1 cellular context compared by ENCODE assay signal in the genomic region with DNA sequence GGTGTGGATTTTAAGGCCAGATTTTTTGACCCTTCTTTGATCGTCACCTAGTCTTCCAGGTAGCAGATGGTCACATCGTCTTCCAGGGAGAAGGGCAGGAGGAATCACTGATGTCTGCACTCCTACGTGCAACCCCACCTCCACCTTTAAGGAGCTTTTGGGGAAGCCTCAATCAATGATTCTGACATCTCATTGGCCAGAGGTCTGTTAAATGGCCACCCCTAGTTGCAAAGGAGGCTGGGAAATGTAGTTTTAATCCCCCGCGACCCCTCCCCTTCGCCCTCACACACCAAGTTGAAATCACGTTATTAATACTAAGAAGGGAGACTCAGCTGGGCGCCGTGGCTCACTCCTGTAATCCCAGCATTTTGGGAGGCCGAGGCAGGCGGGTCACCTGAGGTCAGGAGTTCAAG.
TF ChIP-seq lines count a peak whose summit lies in the region.

No MANE protein-coding gene starts in this region.

TF ChIP-seq in HepG2, 621 proteins besides CTCF, POLR2A, EP300 and RAD21 (continued from another document and continues in another):
- TF ChIP-seq, protein P1, sequence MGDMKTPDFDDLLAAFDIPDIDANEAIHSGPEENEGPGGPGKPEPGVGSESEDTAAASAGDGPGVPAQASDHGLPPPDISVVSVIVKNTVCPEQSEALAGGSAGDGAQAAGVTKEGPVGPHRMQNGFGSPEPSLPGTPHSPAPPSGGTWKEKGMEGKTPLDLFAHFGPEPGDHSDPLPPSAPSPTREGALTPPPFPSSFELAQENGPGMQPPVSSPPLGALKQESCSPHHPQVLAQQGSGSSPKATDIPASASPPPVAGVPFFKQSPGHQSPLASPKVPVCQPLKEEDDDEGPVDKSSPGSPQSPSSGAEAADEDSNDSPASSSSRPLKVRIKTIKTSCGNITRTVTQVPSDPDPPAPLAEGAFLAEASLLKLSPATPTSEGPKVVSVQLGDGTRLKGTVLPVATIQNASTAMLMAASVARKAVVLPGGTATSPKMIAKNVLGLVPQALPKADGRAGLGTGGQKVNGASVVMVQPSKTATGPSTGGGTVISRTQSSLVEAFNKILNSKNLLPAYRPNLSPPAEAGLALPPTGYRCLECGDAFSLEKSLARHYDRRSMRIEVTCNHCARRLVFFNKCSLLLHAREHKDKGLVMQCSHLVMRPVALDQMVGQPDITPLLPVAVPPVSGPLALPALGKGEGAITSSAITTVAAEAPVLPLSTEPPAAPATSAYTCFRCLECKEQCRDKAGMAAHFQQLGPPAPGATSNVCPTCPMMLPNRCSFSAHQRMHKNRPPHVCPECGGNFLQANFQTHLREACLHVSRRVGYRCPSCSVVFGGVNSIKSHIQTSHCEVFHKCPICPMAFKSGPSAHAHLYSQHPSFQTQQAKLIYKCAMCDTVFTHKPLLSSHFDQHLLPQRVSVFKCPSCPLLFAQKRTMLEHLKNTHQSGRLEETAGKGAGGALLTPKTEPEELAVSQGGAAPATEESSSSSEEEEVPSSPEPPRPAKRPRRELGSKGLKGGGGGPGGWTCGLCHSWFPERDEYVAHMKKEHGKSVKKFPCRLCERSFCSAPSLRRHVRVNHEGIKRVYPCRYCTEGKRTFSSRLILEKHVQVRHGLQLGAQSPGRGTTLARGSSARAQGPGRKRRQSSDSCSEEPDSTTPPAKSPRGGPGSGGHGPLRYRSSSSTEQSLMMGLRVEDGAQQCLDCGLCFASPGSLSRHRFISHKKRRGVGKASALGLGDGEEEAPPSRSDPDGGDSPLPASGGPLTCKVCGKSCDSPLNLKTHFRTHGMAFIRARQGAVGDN (CRISPR knock-in tag; IDR thresholded peaks at IDR 0.05): peak; percentile 10; the same call in 1 of the 2 replicates
- TF ChIP-seq, protein P2, sequence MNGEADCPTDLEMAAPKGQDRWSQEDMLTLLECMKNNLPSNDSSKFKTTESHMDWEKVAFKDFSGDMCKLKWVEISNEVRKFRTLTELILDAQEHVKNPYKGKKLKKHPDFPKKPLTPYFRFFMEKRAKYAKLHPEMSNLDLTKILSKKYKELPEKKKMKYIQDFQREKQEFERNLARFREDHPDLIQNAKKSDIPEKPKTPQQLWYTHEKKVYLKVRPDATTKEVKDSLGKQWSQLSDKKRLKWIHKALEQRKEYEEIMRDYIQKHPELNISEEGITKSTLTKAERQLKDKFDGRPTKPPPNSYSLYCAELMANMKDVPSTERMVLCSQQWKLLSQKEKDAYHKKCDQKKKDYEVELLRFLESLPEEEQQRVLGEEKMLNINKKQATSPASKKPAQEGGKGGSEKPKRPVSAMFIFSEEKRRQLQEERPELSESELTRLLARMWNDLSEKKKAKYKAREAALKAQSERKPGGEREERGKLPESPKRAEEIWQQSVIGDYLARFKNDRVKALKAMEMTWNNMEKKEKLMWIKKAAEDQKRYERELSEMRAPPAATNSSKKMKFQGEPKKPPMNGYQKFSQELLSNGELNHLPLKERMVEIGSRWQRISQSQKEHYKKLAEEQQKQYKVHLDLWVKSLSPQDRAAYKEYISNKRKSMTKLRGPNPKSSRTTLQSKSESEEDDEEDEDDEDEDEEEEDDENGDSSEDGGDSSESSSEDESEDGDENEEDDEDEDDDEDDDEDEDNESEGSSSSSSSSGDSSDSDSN (CRISPR knock-in tag; IDR thresholded peaks at IDR 0.05): no peak
- TF ChIP-seq MZF1 (CRISPR knock-in tag; IDR thresholded peaks at IDR 0.05; ENCODE audit: borderline replicate concordance): no peak
- no peak for TF ChIP-seq ZNF234 (CRISPR knock-in tag; conservative IDR thresholded peaks at IDR 0.05)
- TF ChIP-seq MED8 (CRISPR knock-in tag; IDR thresholded peaks at IDR 0.05; ENCODE audit: insufficient replicate concordance): no peak
- TF ChIP-seq HCFC1 (IDR thresholded peaks at IDR 0.05; ENCODE audit: low read depth, low read length): peak; percentile 63; the same call in 1 of the 2 replicates
- TF ChIP-seq GABPB1 (CRISPR knock-in tag; IDR thresholded peaks at IDR 0.05): peak; percentile 38
- peak; percentile 71 for TF ChIP-seq NFYB (CRISPR knock-in tag; IDR thresholded peaks at IDR 0.05)
- peak; percentile 89 for TF ChIP-seq ZNF143 (CRISPR knock-in tag; IDR thresholded peaks at IDR 0.05)
- no peak for TF ChIP-seq ZNF253 (CRISPR knock-in tag; IDR thresholded peaks at IDR 0.05; ENCODE audit: borderline replicate concordance)
- TF ChIP-seq POLR2AphosphoS2 (IDR thresholded peaks at IDR 0.05; ENCODE audit: low read depth, low read length): no peak
- TF ChIP-seq, protein P3, sequence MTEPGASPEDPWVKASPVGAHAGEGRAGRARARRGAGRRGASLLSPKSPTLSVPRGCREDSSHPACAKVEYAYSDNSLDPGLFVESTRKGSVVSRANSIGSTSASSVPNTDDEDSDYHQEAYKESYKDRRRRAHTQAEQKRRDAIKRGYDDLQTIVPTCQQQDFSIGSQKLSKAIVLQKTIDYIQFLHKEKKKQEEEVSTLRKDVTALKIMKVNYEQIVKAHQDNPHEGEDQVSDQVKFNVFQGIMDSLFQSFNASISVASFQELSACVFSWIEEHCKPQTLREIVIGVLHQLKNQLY (CRISPR knock-in tag; IDR thresholded peaks at IDR 0.05): no peak
- TF ChIP-seq YY1 (IDR thresholded peaks at IDR 0.05; ENCODE audit: insufficient read depth, insufficient replicate concordance, low read depth, low read length): peak; percentile 70
- TF ChIP-seq ZNF232 (CRISPR knock-in tag; IDR thresholded peaks at IDR 0.05; ENCODE audit: borderline replicate concordance): no peak
- TF ChIP-seq, protein P4, sequence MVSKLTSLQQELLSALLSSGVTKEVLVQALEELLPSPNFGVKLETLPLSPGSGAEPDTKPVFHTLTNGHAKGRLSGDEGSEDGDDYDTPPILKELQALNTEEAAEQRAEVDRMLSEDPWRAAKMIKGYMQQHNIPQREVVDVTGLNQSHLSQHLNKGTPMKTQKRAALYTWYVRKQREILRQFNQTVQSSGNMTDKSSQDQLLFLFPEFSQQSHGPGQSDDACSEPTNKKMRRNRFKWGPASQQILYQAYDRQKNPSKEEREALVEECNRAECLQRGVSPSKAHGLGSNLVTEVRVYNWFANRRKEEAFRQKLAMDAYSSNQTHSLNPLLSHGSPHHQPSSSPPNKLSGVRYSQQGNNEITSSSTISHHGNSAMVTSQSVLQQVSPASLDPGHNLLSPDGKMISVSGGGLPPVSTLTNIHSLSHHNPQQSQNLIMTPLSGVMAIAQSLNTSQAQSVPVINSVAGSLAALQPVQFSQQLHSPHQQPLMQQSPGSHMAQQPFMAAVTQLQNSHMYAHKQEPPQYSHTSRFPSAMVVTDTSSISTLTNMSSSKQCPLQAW (CRISPR knock-in tag; IDR thresholded peaks at IDR 0.05): no peak
- TF ChIP-seq, protein P5, sequence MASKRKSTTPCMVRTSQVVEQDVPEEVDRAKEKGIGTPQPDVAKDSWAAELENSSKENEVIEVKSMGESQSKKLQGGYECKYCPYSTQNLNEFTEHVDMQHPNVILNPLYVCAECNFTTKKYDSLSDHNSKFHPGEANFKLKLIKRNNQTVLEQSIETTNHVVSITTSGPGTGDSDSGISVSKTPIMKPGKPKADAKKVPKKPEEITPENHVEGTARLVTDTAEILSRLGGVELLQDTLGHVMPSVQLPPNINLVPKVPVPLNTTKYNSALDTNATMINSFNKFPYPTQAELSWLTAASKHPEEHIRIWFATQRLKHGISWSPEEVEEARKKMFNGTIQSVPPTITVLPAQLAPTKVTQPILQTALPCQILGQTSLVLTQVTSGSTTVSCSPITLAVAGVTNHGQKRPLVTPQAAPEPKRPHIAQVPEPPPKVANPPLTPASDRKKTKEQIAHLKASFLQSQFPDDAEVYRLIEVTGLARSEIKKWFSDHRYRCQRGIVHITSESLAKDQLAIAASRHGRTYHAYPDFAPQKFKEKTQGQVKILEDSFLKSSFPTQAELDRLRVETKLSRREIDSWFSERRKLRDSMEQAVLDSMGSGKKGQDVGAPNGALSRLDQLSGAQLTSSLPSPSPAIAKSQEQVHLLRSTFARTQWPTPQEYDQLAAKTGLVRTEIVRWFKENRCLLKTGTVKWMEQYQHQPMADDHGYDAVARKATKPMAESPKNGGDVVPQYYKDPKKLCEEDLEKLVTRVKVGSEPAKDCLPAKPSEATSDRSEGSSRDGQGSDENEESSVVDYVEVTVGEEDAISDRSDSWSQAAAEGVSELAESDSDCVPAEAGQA (IDR thresholded peaks at IDR 0.05; ENCODE audit: low read depth): no peak
- TF ChIP-seq, protein P5 (CRISPR knock-in tag; IDR thresholded peaks at IDR 0.05; ENCODE audit: borderline replicate concordance): no peak
- peak; percentile 19; the same call in 1 of the 2 replicates for TF ChIP-seq CREM (IDR thresholded peaks at IDR 0.05)
- no peak for TF ChIP-seq CREM (CRISPR knock-in tag; IDR thresholded peaks at IDR 0.05)
- no peak for TF ChIP-seq FOSL1 (CRISPR knock-in tag; IDR thresholded peaks at IDR 0.05; ENCODE audit: borderline replicate concordance)
- TF ChIP-seq SALL1 (CRISPR knock-in tag; IDR thresholded peaks at IDR 0.05): no peak
- peak; percentile 73 for TF ChIP-seq NFYC (CRISPR knock-in tag; IDR thresholded peaks at IDR 0.05)
- TF ChIP-seq, protein P6, sequence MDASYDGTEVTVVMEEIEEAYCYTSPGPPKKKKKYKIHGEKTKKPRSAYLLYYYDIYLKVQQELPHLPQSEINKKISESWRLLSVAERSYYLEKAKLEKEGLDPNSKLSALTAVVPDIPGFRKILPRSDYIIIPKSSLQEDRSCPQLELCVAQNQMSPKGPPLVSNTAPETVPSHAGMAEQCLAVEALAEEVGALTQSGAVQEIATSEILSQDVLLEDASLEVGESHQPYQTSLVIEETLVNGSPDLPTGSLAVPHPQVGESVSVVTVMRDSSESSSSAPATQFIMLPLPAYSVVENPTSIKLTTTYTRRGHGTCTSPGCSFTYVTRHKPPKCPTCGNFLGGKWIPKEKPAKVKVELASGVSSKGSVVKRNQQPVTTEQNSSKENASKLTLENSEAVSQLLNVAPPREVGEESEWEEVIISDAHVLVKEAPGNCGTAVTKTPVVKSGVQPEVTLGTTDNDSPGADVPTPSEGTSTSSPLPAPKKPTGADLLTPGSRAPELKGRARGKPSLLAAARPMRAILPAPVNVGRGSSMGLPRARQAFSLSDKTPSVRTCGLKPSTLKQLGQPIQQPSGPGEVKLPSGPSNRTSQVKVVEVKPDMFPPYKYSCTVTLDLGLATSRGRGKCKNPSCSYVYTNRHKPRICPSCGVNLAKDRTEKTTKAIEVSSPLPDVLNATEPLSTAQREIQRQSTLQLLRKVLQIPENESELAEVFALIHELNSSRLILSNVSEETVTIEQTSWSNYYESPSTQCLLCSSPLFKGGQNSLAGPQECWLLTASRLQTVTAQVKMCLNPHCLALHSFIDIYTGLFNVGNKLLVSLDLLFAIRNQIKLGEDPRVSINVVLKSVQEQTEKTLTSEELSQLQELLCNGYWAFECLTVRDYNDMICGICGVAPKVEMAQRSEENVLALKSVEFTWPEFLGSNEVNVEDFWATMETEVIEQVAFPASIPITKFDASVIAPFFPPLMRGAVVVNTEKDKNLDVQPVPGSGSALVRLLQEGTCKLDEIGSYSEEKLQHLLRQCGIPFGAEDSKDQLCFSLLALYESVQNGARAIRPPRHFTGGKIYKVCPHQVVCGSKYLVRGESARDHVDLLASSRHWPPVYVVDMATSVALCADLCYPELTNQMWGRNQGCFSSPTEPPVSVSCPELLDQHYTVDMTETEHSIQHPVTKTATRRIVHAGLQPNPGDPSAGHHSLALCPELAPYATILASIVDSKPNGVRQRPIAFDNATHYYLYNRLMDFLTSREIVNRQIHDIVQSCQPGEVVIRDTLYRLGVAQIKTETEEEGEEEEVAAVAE (CRISPR knock-in tag; IDR thresholded peaks at IDR 0.05; ENCODE audit: borderline replicate concordance): peak; percentile 93
- TF ChIP-seq, protein P7, sequence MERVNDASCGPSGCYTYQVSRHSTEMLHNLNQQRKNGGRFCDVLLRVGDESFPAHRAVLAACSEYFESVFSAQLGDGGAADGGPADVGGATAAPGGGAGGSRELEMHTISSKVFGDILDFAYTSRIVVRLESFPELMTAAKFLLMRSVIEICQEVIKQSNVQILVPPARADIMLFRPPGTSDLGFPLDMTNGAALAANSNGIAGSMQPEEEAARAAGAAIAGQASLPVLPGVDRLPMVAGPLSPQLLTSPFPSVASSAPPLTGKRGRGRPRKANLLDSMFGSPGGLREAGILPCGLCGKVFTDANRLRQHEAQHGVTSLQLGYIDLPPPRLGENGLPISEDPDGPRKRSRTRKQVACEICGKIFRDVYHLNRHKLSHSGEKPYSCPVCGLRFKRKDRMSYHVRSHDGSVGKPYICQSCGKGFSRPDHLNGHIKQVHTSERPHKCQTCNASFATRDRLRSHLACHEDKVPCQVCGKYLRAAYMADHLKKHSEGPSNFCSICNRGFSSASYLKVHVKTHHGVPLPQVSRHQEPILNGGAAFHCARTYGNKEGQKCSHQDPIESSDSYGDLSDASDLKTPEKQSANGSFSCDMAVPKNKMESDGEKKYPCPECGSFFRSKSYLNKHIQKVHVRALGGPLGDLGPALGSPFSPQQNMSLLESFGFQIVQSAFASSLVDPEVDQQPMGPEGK (CRISPR knock-in tag; IDR thresholded peaks at IDR 0.05): no peak
- 0 out of 2 replicates have a peak, but pooled peaks have one; percentile 15 for TF ChIP-seq FOXK1 (CRISPR knock-in tag; IDR thresholded peaks at IDR 0.05; ENCODE audit: borderline replicate concordance, low read depth)
- TF ChIP-seq, protein P8, sequence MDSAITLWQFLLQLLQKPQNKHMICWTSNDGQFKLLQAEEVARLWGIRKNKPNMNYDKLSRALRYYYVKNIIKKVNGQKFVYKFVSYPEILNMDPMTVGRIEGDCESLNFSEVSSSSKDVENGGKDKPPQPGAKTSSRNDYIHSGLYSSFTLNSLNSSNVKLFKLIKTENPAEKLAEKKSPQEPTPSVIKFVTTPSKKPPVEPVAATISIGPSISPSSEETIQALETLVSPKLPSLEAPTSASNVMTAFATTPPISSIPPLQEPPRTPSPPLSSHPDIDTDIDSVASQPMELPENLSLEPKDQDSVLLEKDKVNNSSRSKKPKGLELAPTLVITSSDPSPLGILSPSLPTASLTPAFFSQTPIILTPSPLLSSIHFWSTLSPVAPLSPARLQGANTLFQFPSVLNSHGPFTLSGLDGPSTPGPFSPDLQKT (CRISPR knock-in tag; IDR thresholded peaks at IDR 0.05; ENCODE audit: borderline replicate concordance): no peak
- 0 out of 2 replicates have a peak, but pooled peaks have one; percentile 58 for TF ChIP-seq NRL (CRISPR knock-in tag; IDR thresholded peaks at IDR 0.05; ENCODE audit: borderline replicate concordance)
- peak; percentile 25; the same call in 1 of the 2 replicates for TF ChIP-seq SRF (IDR thresholded peaks at IDR 0.05; ENCODE audit: low read depth, low read length)
- TF ChIP-seq REXO4 (CRISPR knock-in tag; IDR thresholded peaks at IDR 0.05; ENCODE audit: borderline replicate concordance): no peak
- peak; percentile 97 for TF ChIP-seq THAP11 (CRISPR knock-in tag; IDR thresholded peaks at IDR 0.05)
